In the genomic region with DNA sequence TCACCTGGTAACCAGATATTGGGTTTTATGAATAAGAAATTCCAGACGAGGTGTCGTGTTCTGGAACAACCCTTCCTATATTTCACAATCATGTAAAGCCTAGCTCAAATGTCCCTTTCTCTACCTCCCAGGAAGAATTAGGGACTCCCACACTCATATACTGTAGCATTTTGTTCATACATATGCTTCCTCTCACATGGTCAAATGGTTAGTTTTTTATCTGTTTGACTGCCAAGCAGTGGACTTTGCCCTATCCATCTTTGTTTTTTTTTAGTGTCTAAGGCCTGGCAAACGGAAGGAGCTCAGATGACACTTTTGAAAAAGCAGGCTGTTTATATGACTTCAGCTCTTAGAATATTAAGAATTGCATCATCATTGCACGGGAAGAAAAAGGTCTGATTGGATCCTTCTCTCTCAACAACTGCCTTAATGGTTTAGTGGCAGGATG, we compare ENCODE assay signal across 13 cellular contexts.
DNase-seq lines count a peak whose midpoint lies in the region; ATAC-seq, FAIRE-seq and TF ChIP-seq lines count a peak whose summit lies in the region.
"Had no signal": no experiment of that assay in that cellular context is flagged by ENCODE, and none has a peak within 500 bp of the region (broad histone marks: within the 10 kb centered on the region; RNA-seq: fewer than 3 reads in every experiment).

No MANE protein-coding gene starts in this region.

- CTCF ChIA-PET in IMR-90 (lab: Yijun Ruan, JAX): no interaction called here

- H2AFZ ChIP-seq in IMR-90 (replicated peaks; ENCODE audit: low read length, poor library complexity): no peak overlapping the region

- DNase-seq in IMR-90 (peak; percentile 74), RCC 7860 (ENCODE audit: low spot score) (peak; percentile 41), fibroblast of the aortic adventitia (ENCODE audit: low read depth) (peak; percentile 9), renal cortical epithelial cell (ENCODE audit: low read depth) (peak; percentile 52), thyroid gland (no peak)
- DNase-seq: effector CD4-positive, alpha-beta T cell; H7; NCI-H82; stimulated activated CD8-positive, alpha-beta memory T cell treated with anti-CD3 and anti-CD28 coated beads, Interleukin-4, amount 100 ng/mL, for 48 hours had no signal

- no peak overlapping the region for H2AK9ac ChIP-seq in IMR-90 (replicated peaks; ENCODE audit: low read depth, low read length, poor library complexity)

- H2AK5ac ChIP-seq in IMR-90 (ENCODE audit: low read depth, low read length): no peak overlapping the region; the same call in 1 of the 2 replicates

- peak overlapping the region; percentile 34; the same call in 1 of the 2 replicates for H3K18ac ChIP-seq in IMR-90 (ENCODE audit: low read depth, low read length)

- H2BK20ac ChIP-seq in IMR-90 (ENCODE audit: low read depth, low read length): no peak overlapping the region; the same call in 1 of the 2 replicates

- TF ChIP-seq RAD21 in IMR-90 (IDR thresholded peaks at IDR 0.05; ENCODE audit: low read length): no peak

- H4K91ac ChIP-seq in IMR-90 (ENCODE audit: insufficient read depth, low read depth, low read length): no peak overlapping the region

- ATAC-seq in IMR-90 (ENCODE audit: low read depth): peak; percentile 73
- ATAC-seq in GM21381 (IDR thresholded peaks at IDR 0.05; ENCODE audit: unreplicated experiment): no peak
- no peak for ATAC-seq in HG03097 (IDR thresholded peaks at IDR 0.05; ENCODE audit: low FRiP score, unreplicated experiment)
- ATAC-seq: activated naive CD4-positive, alpha-beta T cell treated with anti-CD3 and anti-CD28 coated beads, Interleukin-2, amount 50 U/mL, for 72 hours had no signal

- TF ChIP-seq POLR2A in IMR-90 (IDR thresholded peaks at IDR 0.05; ENCODE audit: low read depth, low read length) (no peak), thyroid gland (IDR thresholded peaks at IDR 0.05) (no peak)

- H3K79me1 ChIP-seq in IMR-90 (ENCODE audit: low read depth in 1 of 2, low read length in 2 of 2): no peaks in the 10 kb centered on the region

- peak overlapping the region; percentile 84 for H2BK5ac ChIP-seq in IMR-90 (ENCODE audit: low read depth, low read length, poor library complexity, severe bottlenecking)

- no peak overlapping the region for H3K4ac ChIP-seq in IMR-90 (ENCODE audit: low read depth, low read length)

- peak overlapping the region; percentile 10; the same call in 1 of the 2 replicates for H3K56ac ChIP-seq in IMR-90 (ENCODE audit: extremely low read depth, insufficient read depth, low read length)

- H4K5ac ChIP-seq in IMR-90 (ENCODE audit: low read depth, low read length): no peak overlapping the region

- POLR2A ChIA-PET in IMR-90 (lab: Charles Lee; ENCODE audit: unreplicated experiment): interaction anchor here (0.7 kb wide), 1 partner anchor 221 kb away, joined by 5 read pairs; no protein-coding TSS in a partner anchor

- no peak overlapping the region for H3K14ac ChIP-seq in IMR-90 (replicated peaks; ENCODE audit: low read depth, low read length)

- peak overlapping the region; percentile 60; the same call in 1 of the 2 replicates for H3K27ac ChIP-seq in IMR-90 (ENCODE audit: insufficient read depth, low read length)
- no peak overlapping the region for H3K27ac ChIP-seq in thyroid gland

- peak overlapping the region; percentile 65; the same call in 1 of the 3 replicates for H2BK15ac ChIP-seq in IMR-90 (ENCODE audit: low read depth, low read length)

- intact Hi-C loops in IMR-90 (cut with micrococcal nuclease) (no loop called here), thyroid gland (cut with DNase I) (loop anchor here (10.0 kb wide), 1 partner anchor 801 kb away; no protein-coding TSS in a partner anchor)

- in situ Hi-C loops in IMR-90 (cut with MboI; ENCODE audit: low sequenced_read_pairs): no loop called here

- TF ChIP-seq CTCF in IMR-90 (conservative IDR thresholded peaks at IDR 0.05; ENCODE audit: low read depth, low read length) (no peak), fibroblast of the aortic adventitia (IDR thresholded peaks at IDR 0.05; ENCODE audit: insufficient read depth, low read length) (no peak), thyroid gland (IDR thresholded peaks at IDR 0.05) (no peak)

- no CpG with 5 or more reads among the region's 4 CpGs for WGBS in IMR-90 (ENCODE audit: extremely low coverage in 2 of 2, insufficient read length in 1 of 2), 2 experiments
- 82 to 90% methylated on average over 4 of the region's 4 CpGs for WGBS in thyroid gland, 2 donors

- H2BK120ac ChIP-seq in IMR-90 (ENCODE audit: low read depth, low read length): no peak overlapping the region

- no peaks in the 10 kb centered on the region for H3K9me1 ChIP-seq in IMR-90 (ENCODE audit: insufficient read depth, low read length)

- H4K20me1 ChIP-seq in IMR-90 (ENCODE audit: insufficient read depth, low read length): no peaks in the 10 kb centered on the region

- H3K36me3 ChIP-seq in IMR-90 (ENCODE audit: control insufficient read depth, insufficient read depth, low read length) (no peaks in the 10 kb centered on the region; the same call in 1 of the 2 replicates), thyroid gland (no peaks in the 10 kb centered on the region)

- H3K4me2 ChIP-seq in IMR-90 (ENCODE audit: low read depth, low read length): peak overlapping the region; percentile 37; the same call in 1 of the 2 replicates

- H3K4me1 ChIP-seq in IMR-90 (ENCODE audit: control insufficient read depth, insufficient read depth, low read length): peaks cover 7% of the 10 kb centered on the region; the same call in 1 of the 2 replicates
- H3K4me1 ChIP-seq in thyroid gland: peaks cover 21 to 38% of the 10 kb centered on the region in 2 donors

- H3K27me3 ChIP-seq in IMR-90 (ENCODE audit: control insufficient read depth, insufficient read depth, low read length): no peaks in the 10 kb centered on the region
- no peaks in the 10 kb centered on the region for H3K27me3 ChIP-seq in thyroid gland

- dilution Hi-C loops in IMR-90 (cut with HindIII; ENCODE audit: low sequenced_read_pairs, unreplicated experiment): no loop called here

- FAIRE-seq in RCC 7860 (lab: Jason Lieb, UNC): no peak
- FAIRE-seq: D721Med had no signal

- BruUV-seq in IMR-90 (replicated peaks; lab: Mats Ljungman, UMichigan): no TSS peak

- H3K9me3 ChIP-seq in IMR-90 (ENCODE audit: control insufficient read depth, insufficient read depth, low read length) (peaks cover 4% of the 10 kb centered on the region; the same call in 1 of the 2 replicates), thyroid gland (no peaks in the 10 kb centered on the region)

- H3K4me3 ChIP-seq in IMR-90 (ENCODE audit: insufficient read depth, low read depth, low read length): no peak overlapping the region
- no peak overlapping the region for H3K4me3 ChIP-seq in fibroblast of the aortic adventitia (ENCODE audit: low read depth, low read length)
- H3K4me3 ChIP-seq in thyroid gland (replicated peaks in 1 of 3): no peak overlapping the region

- peak overlapping the region in 1 of 2 experiments; percentile 63; a peak in 2 of 4 replicates for H4K8ac ChIP-seq in IMR-90 (ENCODE audit: low read depth in 2 of 2, low read length in 2 of 2)

- no peak overlapping the region for H3K9ac ChIP-seq in IMR-90 (ENCODE audit: low read depth, low read length)

- H3K23ac ChIP-seq in IMR-90 (ENCODE audit: low read depth, low read length): no peak overlapping the region

TF ChIP-seq in IMR-90, 13 proteins besides CTCF, POLR2A, EP300 and RAD21:
- peak; percentile 92 for TF ChIP-seq CEBPB (IDR thresholded peaks at IDR 0.05; ENCODE audit: low read depth, low read length)
- TF ChIP-seq, protein P1, sequence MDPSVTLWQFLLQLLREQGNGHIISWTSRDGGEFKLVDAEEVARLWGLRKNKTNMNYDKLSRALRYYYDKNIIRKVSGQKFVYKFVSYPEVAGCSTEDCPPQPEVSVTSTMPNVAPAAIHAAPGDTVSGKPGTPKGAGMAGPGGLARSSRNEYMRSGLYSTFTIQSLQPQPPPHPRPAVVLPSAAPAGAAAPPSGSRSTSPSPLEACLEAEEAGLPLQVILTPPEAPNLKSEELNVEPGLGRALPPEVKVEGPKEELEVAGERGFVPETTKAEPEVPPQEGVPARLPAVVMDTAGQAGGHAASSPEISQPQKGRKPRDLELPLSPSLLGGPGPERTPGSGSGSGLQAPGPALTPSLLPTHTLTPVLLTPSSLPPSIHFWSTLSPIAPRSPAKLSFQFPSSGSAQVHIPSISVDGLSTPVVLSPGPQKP (IDR thresholded peaks at IDR 0.05; ENCODE audit: borderline replicate concordance, low read depth, low read length): no peak

Comparison
In these comparisons a context has a peak if more than half of its experiments do, and no peak if none do; other contexts are left out.
1. DNase-seq: peak in IMR-90 (single experiment), RCC 7860 (single experiment), fibroblast of the aortic adventitia (single experiment) and renal cortical epithelial cell (single experiment); none in thyroid gland (0 of 2).